Comparison of ENCODE assay signal across 8 cellular contexts in the genomic region with DNA sequence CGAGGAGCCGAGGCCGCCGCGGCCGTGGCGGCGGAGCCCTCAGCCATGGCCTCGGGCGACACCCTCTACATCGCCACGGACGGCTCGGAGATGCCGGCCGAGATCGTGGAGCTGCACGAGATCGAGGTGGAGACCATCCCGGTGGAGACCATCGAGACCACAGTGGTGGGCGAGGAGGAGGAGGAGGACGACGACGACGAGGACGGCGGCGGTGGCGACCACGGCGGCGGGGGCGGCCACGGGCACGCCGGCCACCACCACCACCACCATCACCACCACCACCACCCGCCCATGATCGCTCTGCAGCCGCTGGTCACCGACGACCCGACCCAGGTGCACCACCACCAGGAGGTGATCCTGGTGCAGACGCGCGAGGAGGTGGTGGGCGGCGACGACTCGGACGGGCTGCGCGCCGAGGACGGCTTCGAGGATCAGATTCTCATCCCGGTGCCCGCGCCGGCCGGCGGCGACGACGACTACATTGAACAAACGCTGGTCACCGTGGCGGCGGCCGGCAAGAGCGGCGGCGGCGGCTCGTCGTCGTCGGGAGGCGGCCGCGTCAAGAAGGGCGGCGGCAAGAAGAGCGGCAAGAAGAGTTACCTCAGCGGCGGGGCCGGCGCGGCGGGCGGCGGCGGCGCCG. TPM values are rescaled to one million over a fixed set of nuclear protein-coding genes. Genes with fewer than 3 reads are reported as not detected.
A peak's percentile ranks its signal among the peaks of the same experiment; 100 is the strongest.
DNase-seq lines count a peak whose midpoint lies in the region.

No MANE protein-coding gene starts in this region.

- peak overlapping the region; percentile 94 for H2BK15ac ChIP-seq in neuronal stem cell (ENCODE audit: low read length)

- H2BK5ac ChIP-seq in neuronal stem cell (ENCODE audit: low read length) = peak overlapping the region; percentile 96

- peak; percentile 16 for DNase-seq in activated gamma-delta T cell treated with anti-CD3 and anti-CD28 coated beads, Interleukin-2, amount 50 U/mL, for 16 hours (ENCODE audit: low read depth)
- DNase-seq in activated gamma-delta T cell treated with Interleukin-2 at 50 U/mL for 16 hours (no peak), neuronal stem cell (ENCODE audit: low spot score) (no peak), NCI-H2107 (lab: John Stamatoyannopoulos, UW) (no peak), inferior parietal cortex (ENCODE audit: extremely low spot score) (no peak), epidermal melanocyte (ENCODE audit: insufficient read length, low spot score) (no peak)
- DNase-seq in activated CD4-positive, alpha-beta T cell treated with anti-CD3 and anti-CD28 coated beads, Interleukin-2, amount 50 U/mL, for 1 hour = peak; percentile 18

- H2AFZ ChIP-seq in neuronal stem cell (ENCODE audit: low read length) = peak overlapping the region; percentile 83

- peak overlapping the region; percentile 94 to 96 for H3K27ac ChIP-seq in esophagus (ENCODE audit: low read depth in 2 of 2, low read length in 1 of 2)
- peak overlapping the region; percentile 98 for H3K27ac ChIP-seq in neuronal stem cell (replicated peaks; ENCODE audit: low read length)

- H2AK5ac ChIP-seq in neuronal stem cell (ENCODE audit: low read depth, low read length) = peak overlapping the region; percentile 99

- H3K4ac ChIP-seq in neuronal stem cell (ENCODE audit: low read length) = peak overlapping the region; percentile 1

- H3K14ac ChIP-seq in neuronal stem cell (ENCODE audit: low read length) = peak overlapping the region; percentile 49

- 0% methylated on average over 58 to 95 of the region's 95 CpGs for WGBS in esophagus, 2 donors
- no CpG with 5 or more reads among the region's 95 CpGs for WGBS in neuronal stem cell (ENCODE audit: extremely low coverage in 2 of 2, insufficient read length in 2 of 2, insufficient replicate concordance in 1 of 2), 2 donors

- H3K18ac ChIP-seq in neuronal stem cell (ENCODE audit: low read length) = peak overlapping the region; percentile 48

- H3K36me3 ChIP-seq in esophagus (ENCODE audit: control insufficient read depth in 2 of 2, insufficient read depth in 2 of 2, low read length in 1 of 2) = no peaks in the 10 kb centered on the region
- H3K36me3 ChIP-seq in neuronal stem cell (replicated peaks in 1 of 2; ENCODE audit: control insufficient read depth in 2 of 2, insufficient read depth in 2 of 2, low read length in 2 of 2) = peaks cover 2 to 41% of the 10 kb centered on the region in 2 donors

- H3K9ac ChIP-seq in neuronal stem cell (ENCODE audit: low read depth, low read length, poor library complexity) = peak overlapping the region; percentile 99

- H3K9me3 ChIP-seq in esophagus (ENCODE audit: control insufficient read depth in 2 of 2, insufficient read depth in 1 of 2, low read depth in 1 of 2, low read length in 1 of 2) = no peaks in the 10 kb centered on the region
- H3K9me3 ChIP-seq in neuronal stem cell (replicated peaks in 1 of 2; ENCODE audit: control insufficient read depth in 2 of 2, insufficient read depth in 1 of 2, low read depth in 1 of 2, low read length in 2 of 2) = no peaks in the 10 kb centered on the region

- H3K79me1 ChIP-seq in neuronal stem cell (ENCODE audit: low read depth, low read length) = peaks cover 10% of the 10 kb centered on the region

- H3K4me2 ChIP-seq in neuronal stem cell (ENCODE audit: insufficient read depth, low read length, poor library complexity, severe bottlenecking) = peak overlapping the region; percentile 73

- H3K4me3 ChIP-seq in esophagus (ENCODE audit: low read depth in 1 of 2, low read length in 2 of 2) (peak overlapping the region; percentile 84 to 100), neuronal stem cell (ENCODE audit: low read length in 2 of 2) (peak overlapping the region; percentile 99 to 100)

- H4K8ac ChIP-seq in neuronal stem cell (ENCODE audit: low read depth, low read length) = peak overlapping the region; percentile 43

- peak overlapping the region; percentile 19 for H4K91ac ChIP-seq in neuronal stem cell (ENCODE audit: low read depth, low read length, poor library complexity)

- H2BK12ac ChIP-seq in neuronal stem cell (ENCODE audit: low read length) = no peak overlapping the region

- H3K4me1 ChIP-seq in esophagus (ENCODE audit: control insufficient read depth in 2 of 2, insufficient read depth in 2 of 2, low read length in 1 of 2) (no peaks in the 10 kb centered on the region), neuronal stem cell (ENCODE audit: control insufficient read depth in 2 of 2, insufficient read depth in 1 of 2, low read depth in 1 of 2, low read length in 2 of 2) (peaks cover 1 to 12% of the 10 kb centered on the region in 2 donors)

- no peaks in the 10 kb centered on the region for H3K27me3 ChIP-seq in esophagus (ENCODE audit: control insufficient read depth in 1 of 2, insufficient read depth in 2 of 2, low read length in 2 of 2)
- no peaks in the 10 kb centered on the region for H3K27me3 ChIP-seq in neuronal stem cell (ENCODE audit: control insufficient read depth in 3 of 3, insufficient read depth in 3 of 3, low read depth in 1 of 3, low read length in 3 of 3)

- H3K23ac ChIP-seq in neuronal stem cell (ENCODE audit: low read depth, low read length, poor library complexity) = peak overlapping the region; percentile 12

- peak overlapping the region; percentile 91 for H2BK120ac ChIP-seq in neuronal stem cell (ENCODE audit: low read depth, low read length)

RNA-seq across cellular contexts. Expression of a gene that starts 0.4 kb away (rescaled TPM):
- polyA plus RNA-seq in esophagus = 10 to 100 TPM; 24.7 to 36.9 TPM
- polyA plus RNA-seq in neuronal stem cell (2013, experiment 1 of 2) = 115 TPM
- polyA plus RNA-seq in neuronal stem cell (2013, experiment 2 of 2) = 129 TPM

Comparison
In these comparisons a context has a peak if more than half of its experiments do, and no peak if none do; other contexts are left out.
1. DNase-seq: peak in activated gamma-delta T cell treated with anti-CD3 and anti-CD28 coated beads, Interleukin-2, amount 50 U/mL, for 16 hours (single experiment) and activated CD4-positive, alpha-beta T cell treated with anti-CD3 and anti-CD28 coated beads, Interleukin-2, amount 50 U/mL, for 1 hour (single experiment); none in activated gamma-delta T cell treated with Interleukin-2 at 50 U/mL for 16 hours (single experiment), neuronal stem cell (single experiment), NCI-H2107 (single experiment), inferior parietal cortex (single experiment) and epidermal melanocyte (single experiment).